Comparison of ENCODE assay signal across 10 cellular contexts in genomic region chr14:71021347-71022014, GRCh38.
DNase-seq lines count a peak whose midpoint lies in the region; ATAC-seq and TF ChIP-seq lines count a peak whose summit lies in the region.
"Had no signal": no experiment of that assay in that cellular context is flagged by ENCODE, and none has a peak within 500 bp of the region (broad histone marks: within the 10 kb centered on the region; RNA-seq: fewer than 3 reads in every experiment).

No MANE protein-coding gene starts in this region.

- ATAC-seq in HCT116: peak; percentile 79
- ATAC-seq in HG02852 (IDR thresholded peaks at IDR 0.05; ENCODE audit: unreplicated experiment): no peak

- H3K27ac Mint-ChIP-seq in activated T-helper 2 cell treated with anti-CD3 and anti-CD28 coated beads, Interferon-gamma antibody, Interleukin-2, Interleukin-4, amounts not matched to agents 10 μg/mL and 5 μg/mL and 100 μg/mL, durations not matched to agents 14 hours and 24 hours and 36 hours: peak overlapping the region; percentile 82

- no peak overlapping the region for H3K4me3 ChIP-seq in AG09309 (ENCODE audit: control insufficient read depth, low read depth, low read length)
- H3K4me3 ChIP-seq in HCT116 (replicated peaks in 1 of 2; ENCODE audit: low read depth in 1 of 2, low read length in 2 of 2): peak overlapping the region in 1 of 2 experiments; percentile 14; a peak in 1 of 4 replicates

- TF ChIP-seq CTCF in AG09309 (IDR thresholded peaks at IDR 0.05; ENCODE audit: control insufficient read depth, insufficient read depth, low read depth, low read length, missing control alignments): no peak
- no peak for TF ChIP-seq CTCF in HCT116 (IDR thresholded peaks at IDR 0.05 in 2 of 3, conservative IDR thresholded peaks at IDR 0.05 in 1 of 3; ENCODE audit: borderline replicate concordance in 1 of 3, insufficient read depth in 1 of 3, low read depth in 2 of 3, low read length in 2 of 3)

- RAD21 ChIA-PET in HCT116 (lab: Charles Lee; ENCODE audit: low non-redundant PET in 1 of 2, low total read pairs in 2 of 2, uncharacterized antibody in 2 of 2, unreplicated experiment in 2 of 2): no interaction called here

- H3K27ac ChIP-seq in HCT116 (ENCODE audit: low read depth, low read length): peak overlapping the region; percentile 90

- peaks cover 27 to 29% of the 10 kb centered on the region in 2 experiments for H3K4me1 ChIP-seq in HCT116 (ENCODE audit: control insufficient read depth in 1 of 2, insufficient read depth in 2 of 2, low read length in 2 of 2)

- H3K4me3 Mint-ChIP-seq in activated T-helper 2 cell treated with anti-CD3 and anti-CD28 coated beads, Interferon-gamma antibody, Interleukin-2, Interleukin-4, amounts not matched to agents 10 μg/mL and 5 μg/mL and 100 μg/mL, durations not matched to agents 14 hours and 24 hours and 36 hours (ENCODE audit: low read depth): no peak overlapping the region

- TF ChIP-seq RAD21 in HCT116 (IDR thresholded peaks at IDR 0.05; ENCODE audit: low read depth): no peak

- no peaks in the 10 kb centered on the region for H3K9me3 ChIP-seq in HCT116 (ENCODE audit: control insufficient read depth in 1 of 2, insufficient read depth in 1 of 2, low read depth in 1 of 2, low read length in 2 of 2)

- H3K27me3 ChIP-seq in HCT116 (ENCODE audit: insufficient read depth, low read length): no peaks in the 10 kb centered on the region

- H3K9me3 Mint-ChIP-seq in activated T-helper 2 cell treated with anti-CD3 and anti-CD28 coated beads, Interferon-gamma antibody, Interleukin-2, Interleukin-4, amounts not matched to agents 10 μg/mL and 5 μg/mL and 100 μg/mL, durations not matched to agents 14 hours and 24 hours and 36 hours: peaks cover 17% of the 10 kb centered on the region

- POLR2A ChIA-PET in HCT116 (lab: Charles Lee): no interaction called here

- CTCF ChIA-PET in HCT116 (lab: Charles Lee): no interaction called here

- peak overlapping the region; percentile 64 for H3K4me2 ChIP-seq in HCT116 (ENCODE audit: low read length)

- H3K4me1 Mint-ChIP-seq in activated T-helper 2 cell treated with anti-CD3 and anti-CD28 coated beads, Interferon-gamma antibody, Interleukin-2, Interleukin-4, amounts not matched to agents 10 μg/mL and 5 μg/mL and 100 μg/mL, durations not matched to agents 14 hours and 24 hours and 36 hours (ENCODE audit: low read depth): peaks cover 29% of the 10 kb centered on the region

- peaks cover 67% of the 10 kb centered on the region for H3K36me3 Mint-ChIP-seq in activated T-helper 2 cell treated with anti-CD3 and anti-CD28 coated beads, Interferon-gamma antibody, Interleukin-2, Interleukin-4, amounts not matched to agents 10 μg/mL and 5 μg/mL and 100 μg/mL, durations not matched to agents 14 hours and 24 hours and 36 hours (ENCODE audit: low read depth)

- H2AFZ ChIP-seq in HCT116 (ENCODE audit: low read depth, low read length, poor library complexity, severe bottlenecking): no peak overlapping the region

- H4K20me1 ChIP-seq in HCT116 (ENCODE audit: insufficient read depth): no peaks in the 10 kb centered on the region

- H3K36me3 ChIP-seq in HCT116 (ENCODE audit: control insufficient read depth in 1 of 2, insufficient read depth in 2 of 2, low read length in 2 of 2): peaks cover 5 to 7% of the 10 kb centered on the region in 2 experiments; a peak in 3 of 4 replicates

- BruUV-seq in HCT116 (replicated peaks; lab: Mats Ljungman, UMichigan): no TSS peak

- no peaks in the 10 kb centered on the region for H3K27me3 Mint-ChIP-seq in activated T-helper 2 cell treated with anti-CD3 and anti-CD28 coated beads, Interferon-gamma antibody, Interleukin-2, Interleukin-4, amounts not matched to agents 10 μg/mL and 5 μg/mL and 100 μg/mL, durations not matched to agents 14 hours and 24 hours and 36 hours (ENCODE audit: low read depth)

- DNase-seq in AG09309 (ENCODE audit: low read depth): peak; percentile 86
- peak; percentile 8 for DNase-seq in HCT116 (ENCODE audit: low read depth, low spot score)
- DNase-seq in activated T-helper 2 cell treated with anti-CD3 and anti-CD28 coated beads, Interferon-gamma antibody, Interleukin-2, Interleukin-4, amounts not matched to agents 10 μg/mL and 5 μg/mL and 100 μg/mL, durations not matched to agents 14 hours and 24 hours and 36 hours (ENCODE audit: low spot score): no peak
- DNase-seq in kidney tubule cell (ENCODE audit: low spot score): peak; percentile 68
- DNase-seq in ecto neural progenitor cell (ENCODE audit: low spot score): no peak
- no peak for DNase-seq in NOMO-1 (lab: John Stamatoyannopoulos, UW; ENCODE audit: unreplicated experiment in 2 of 2)
- no peak for DNase-seq in SKM-1 (lab: John Stamatoyannopoulos, UW; ENCODE audit: unreplicated experiment)
- DNase-seq: activated CD4-positive, CD25-positive, alpha-beta regulatory T cell treated with anti-CD3 and anti-CD28 coated beads, Interleukin-2, amount 50 U/mL, for 72 hours; cerebellar nuclear complex had no signal

- TF ChIP-seq POLR2A in HCT116 (IDR thresholded peaks at IDR 0.05; ENCODE audit: borderline replicate concordance, extremely low read depth, insufficient read depth, insufficient read length): no peak

- no peaks in the 10 kb centered on the region for H3K9me2 ChIP-seq in HCT116 (ENCODE audit: insufficient read depth)

- intact Hi-C loops in HCT116 (cut with micrococcal nuclease): no loop called here
- intact Hi-C loops in activated T-helper 2 cell treated with anti-CD3 and anti-CD28 coated beads, Interferon-gamma antibody, Interleukin-2, Interleukin-4, amounts not matched to agents 10 μg/mL and 5 μg/mL and 100 μg/mL, durations not matched to agents 14 hours and 24 hours and 36 hours (cut with micrococcal nuclease): loop anchor here (5.0 kb wide), 1 partner anchor 134 kb away; no protein-coding TSS in a partner anchor

- H3K79me2 ChIP-seq in HCT116 (ENCODE audit: insufficient read depth, low read length): no peaks in the 10 kb centered on the region

- H3K9ac ChIP-seq in HCT116 (ENCODE audit: low read length): no peak overlapping the region

TF ChIP-seq in HCT116, 20 proteins besides CTCF, POLR2A, EP300 and RAD21:
- TF ChIP-seq ZFX (IDR thresholded peaks at IDR 0.05) (no peak), SP1 (IDR thresholded peaks at IDR 0.05; ENCODE audit: low read depth) (peak; percentile 74), JUND (IDR thresholded peaks at IDR 0.05) (peak; percentile 90), SRF (IDR thresholded peaks at IDR 0.05; ENCODE audit: low read depth) (peak; percentile 52; the same call in 1 of the 2 replicates), SIN3A (IDR thresholded peaks at IDR 0.05; ENCODE audit: low read depth) (peak; percentile 48; the same call in 1 of the 2 replicates), FOSL1 (IDR thresholded peaks at IDR 0.05; ENCODE audit: low read depth) (peak; percentile 76), YY1 (IDR thresholded peaks at IDR 0.05; ENCODE audit: extremely low read depth, insufficient replicate concordance, low read depth, low read length) (no peak), CEBPB (IDR thresholded peaks at IDR 0.05; ENCODE audit: low read depth) (peak; percentile 87), TCF7L2 (IDR thresholded peaks at IDR 0.05; ENCODE audit: borderline replicate concordance, extremely low read depth, insufficient read depth, insufficient read length) (peak; percentile 62), EZH2 (IDR thresholded peaks at IDR 0.05) (no peak)
- TF ChIP-seq, protein P1, sequence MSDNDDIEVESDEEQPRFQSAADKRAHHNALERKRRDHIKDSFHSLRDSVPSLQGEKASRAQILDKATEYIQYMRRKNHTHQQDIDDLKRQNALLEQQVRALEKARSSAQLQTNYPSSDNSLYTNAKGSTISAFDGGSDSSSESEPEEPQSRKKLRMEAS (IDR thresholded peaks at IDR 0.05): no peak
- TF ChIP-seq, protein P2, sequence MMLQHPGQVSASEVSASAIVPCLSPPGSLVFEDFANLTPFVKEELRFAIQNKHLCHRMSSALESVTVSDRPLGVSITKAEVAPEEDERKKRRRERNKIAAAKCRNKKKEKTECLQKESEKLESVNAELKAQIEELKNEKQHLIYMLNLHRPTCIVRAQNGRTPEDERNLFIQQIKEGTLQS (IDR thresholded peaks at IDR 0.05): peak; percentile 32; the same call in 1 of the 2 replicates
- TF ChIP-seq, protein P3, sequence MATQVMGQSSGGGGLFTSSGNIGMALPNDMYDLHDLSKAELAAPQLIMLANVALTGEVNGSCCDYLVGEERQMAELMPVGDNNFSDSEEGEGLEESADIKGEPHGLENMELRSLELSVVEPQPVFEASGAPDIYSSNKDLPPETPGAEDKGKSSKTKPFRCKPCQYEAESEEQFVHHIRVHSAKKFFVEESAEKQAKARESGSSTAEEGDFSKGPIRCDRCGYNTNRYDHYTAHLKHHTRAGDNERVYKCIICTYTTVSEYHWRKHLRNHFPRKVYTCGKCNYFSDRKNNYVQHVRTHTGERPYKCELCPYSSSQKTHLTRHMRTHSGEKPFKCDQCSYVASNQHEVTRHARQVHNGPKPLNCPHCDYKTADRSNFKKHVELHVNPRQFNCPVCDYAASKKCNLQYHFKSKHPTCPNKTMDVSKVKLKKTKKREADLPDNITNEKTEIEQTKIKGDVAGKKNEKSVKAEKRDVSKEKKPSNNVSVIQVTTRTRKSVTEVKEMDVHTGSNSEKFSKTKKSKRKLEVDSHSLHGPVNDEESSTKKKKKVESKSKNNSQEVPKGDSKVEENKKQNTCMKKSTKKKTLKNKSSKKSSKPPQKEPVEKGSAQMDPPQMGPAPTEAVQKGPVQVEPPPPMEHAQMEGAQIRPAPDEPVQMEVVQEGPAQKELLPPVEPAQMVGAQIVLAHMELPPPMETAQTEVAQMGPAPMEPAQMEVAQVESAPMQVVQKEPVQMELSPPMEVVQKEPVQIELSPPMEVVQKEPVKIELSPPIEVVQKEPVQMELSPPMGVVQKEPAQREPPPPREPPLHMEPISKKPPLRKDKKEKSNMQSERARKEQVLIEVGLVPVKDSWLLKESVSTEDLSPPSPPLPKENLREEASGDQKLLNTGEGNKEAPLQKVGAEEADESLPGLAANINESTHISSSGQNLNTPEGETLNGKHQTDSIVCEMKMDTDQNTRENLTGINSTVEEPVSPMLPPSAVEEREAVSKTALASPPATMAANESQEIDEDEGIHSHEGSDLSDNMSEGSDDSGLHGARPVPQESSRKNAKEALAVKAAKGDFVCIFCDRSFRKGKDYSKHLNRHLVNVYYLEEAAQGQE (IDR thresholded peaks at IDR 0.05; ENCODE audit: low read depth): no peak

Comparison
In these comparisons a context has a peak if more than half of its experiments do, and no peak if none do; other contexts are left out.
1. DNase-seq: peak in AG09309 (single experiment), HCT116 (single experiment) and kidney tubule cell (single experiment); none in activated T-helper 2 cell treated with anti-CD3 and anti-CD28 coated beads, Interferon-gamma antibody, Interleukin-2, Interleukin-4, amounts not matched to agents 10 μg/mL and 5 μg/mL and 100 μg/mL, durations not matched to agents 14 hours and 24 hours and 36 hours (single experiment), ecto neural progenitor cell (single experiment), NOMO-1 (0 of 2) and SKM-1 (single experiment).